In the genomic region with DNA sequence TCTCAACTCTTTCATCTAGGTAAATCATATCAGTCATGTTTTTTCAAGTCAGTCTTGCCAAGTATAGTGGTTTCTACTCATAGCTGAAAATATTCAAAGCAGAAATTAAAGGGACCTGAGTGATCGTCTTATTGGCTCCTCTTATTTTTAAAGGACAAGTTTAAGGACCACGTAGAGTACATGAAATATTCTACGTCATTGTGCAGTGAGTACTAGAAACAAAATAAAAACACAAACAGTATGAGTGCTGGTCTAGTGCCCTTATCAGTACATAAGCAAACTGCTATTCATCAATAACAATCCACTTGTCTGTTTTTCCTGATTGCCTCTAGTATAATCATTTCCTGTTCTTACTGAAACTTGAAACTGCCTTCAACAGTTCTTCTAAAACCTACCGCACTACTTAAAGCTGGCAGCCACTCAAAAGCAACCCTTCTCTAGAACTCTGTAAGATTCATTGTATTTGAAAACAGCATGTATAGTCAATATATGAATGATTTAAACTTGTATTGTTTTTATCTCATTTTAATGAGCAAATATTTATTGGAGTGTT, we compare ENCODE assay signal across 1 cellular context.
TF ChIP-seq lines count a peak whose summit lies in the region.

No MANE protein-coding gene starts in this region.

TF ChIP-seq in H1, 55 proteins besides CTCF, POLR2A, EP300 and RAD21:
- TF ChIP-seq EZH2 (IDR thresholded peaks at IDR 0.05; ENCODE audit: low read depth, low read length, severe bottlenecking) (no peak), HDAC2 (IDR thresholded peaks at IDR 0.05; ENCODE audit: borderline replicate concordance in 1 of 2, low read depth in 2 of 2, low read length in 2 of 2) (no peak), TCF12 (IDR thresholded peaks at IDR 0.05; ENCODE audit: low read depth, low read length) (no peak), SIX5 (IDR thresholded peaks at IDR 0.05; ENCODE audit: low read depth, low read length) (no peak), CREB1 (IDR thresholded peaks at IDR 0.05) (no peak), MAX (IDR thresholded peaks at IDR 0.05) (no peak), SRF (IDR thresholded peaks at IDR 0.05; ENCODE audit: low read depth, low read length) (no peak), GABPA (IDR thresholded peaks at IDR 0.05; ENCODE audit: borderline replicate concordance, insufficient read depth, low read length) (no peak), CBX5 (IDR thresholded peaks at IDR 0.05; ENCODE audit: low read depth, low read length) (no peak), POU5F1 (IDR thresholded peaks at IDR 0.05; ENCODE audit: low read depth, low read length) (no peak), SP2 (IDR thresholded peaks at IDR 0.05; ENCODE audit: low read length) (no peak), CHD2 (IDR thresholded peaks at IDR 0.05; ENCODE audit: low read length) (no peak), BCL11A (IDR thresholded peaks at IDR 0.05; ENCODE audit: low read depth in 2 of 2, low read length in 2 of 2) (no peak), RBBP5 (IDR thresholded peaks at IDR 0.05; ENCODE audit: borderline replicate concordance, low read depth, low read length) (no peak), KDM1A (IDR thresholded peaks at IDR 0.05; ENCODE audit: borderline replicate concordance, low read length) (no peak), YY1 (IDR thresholded peaks at IDR 0.05; ENCODE audit: low read depth, low read length) (no peak), POLR2AphosphoS5 (IDR thresholded peaks at IDR 0.05; ENCODE audit: low read depth, low read length) (no peak), CTBP2 (IDR thresholded peaks at IDR 0.05; ENCODE audit: borderline replicate concordance, insufficient read depth, insufficient read length, low read length) (no peak), TBP (IDR thresholded peaks at IDR 0.05; ENCODE audit: low read depth, low read length) (no peak)
